In genomic region chr19:49488046-49488862, GRCh38 we compare ENCODE assay signal across 8 cellular contexts. TPM values are rescaled to one million over a fixed set of nuclear protein-coding genes. Genes with fewer than 3 reads are reported as not detected.
DNase-seq lines count a peak whose midpoint lies in the region; ATAC-seq, FAIRE-seq and TF ChIP-seq lines count a peak whose summit lies in the region.

No MANE protein-coding gene starts in this region.

- POLR2A ChIA-PET in A549 (lab: Yijun Ruan, JAX) (interaction anchor here (0.6 to 1.5 kb wide), 7 partner anchors 8 to 152 kb away, joined by 3 to 12 read pairs (median 5); partner anchors contain the start of genes ALDH16A1 and RPS11), K562 (lab: Yijun Ruan, JAX) (interaction anchor here (0.6 to 3.0 kb wide), 22 partner anchors 8 to 994 kb away, joined by 3 to 16 read pairs (median 4); partner anchors contain the start of genes PIH1D1, PRMT1, RPS11 and RRAS)

- H3K4me3 ChIP-seq in A549 (peak overlapping the region; percentile 71), HUES48 (ENCODE audit: low read depth, low read length) (peak overlapping the region; percentile 96), K562 (peak overlapping the region; percentile 100), mesodermal cell (ENCODE audit: extremely low read depth, insufficient read depth, low read length, poor library complexity, severe bottlenecking) (peak overlapping the region; percentile 100)

- no peak overlapping the region for H2AFZ ChIP-seq in K562 (ENCODE audit: low read depth, low read length)

- H3K9ac ChIP-seq in HUES48 (ENCODE audit: low read depth, low read length) (peak overlapping the region; percentile 100), K562 (ENCODE audit: insufficient read depth in 1 of 2, low read depth in 2 of 2, low read length in 2 of 2) (peak overlapping the region; percentile 97 to 100)

- TF ChIP-seq EP300 in A549 (IDR thresholded peaks at IDR 0.05): no peak
- no peak for TF ChIP-seq EP300 in K562 (IDR thresholded peaks at IDR 0.05; ENCODE audit: low read length)

- H3K27ac ChIP-seq in A549 (peak overlapping the region; percentile 94 to 95), HUES48 (ENCODE audit: low read depth, low read length) (peak overlapping the region; percentile 97), K562 (ENCODE audit: extremely low read depth, low read depth, low read length) (peak overlapping the region; percentile 99), mesodermal cell (ENCODE audit: low read depth, low read length, severe bottlenecking) (peak overlapping the region; percentile 91)

- peaks cover 30% of the 10 kb centered on the region for H4K20me1 ChIP-seq in K562 (replicated peaks; ENCODE audit: control insufficient read depth, insufficient read depth, low read length)

- H3K27me3 ChIP-seq in HUES48 (ENCODE audit: control insufficient read depth, insufficient read depth, low read length): no peaks in the 10 kb centered on the region
- no peaks in the 10 kb centered on the region for H3K27me3 ChIP-seq in K562 (ENCODE audit: control insufficient read depth in 2 of 2, insufficient read depth in 2 of 2, low read length in 2 of 2)

- H3K9me3 ChIP-seq in A549: no peaks in the 10 kb centered on the region
- no peaks in the 10 kb centered on the region for H3K9me3 ChIP-seq in HUES48 (ENCODE audit: control insufficient read depth, insufficient read depth, low read length)
- no peaks in the 10 kb centered on the region for H3K9me3 ChIP-seq in K562 (replicated peaks; ENCODE audit: control insufficient read depth, insufficient read depth, low read depth, low read length)
- no peaks in the 10 kb centered on the region for H3K9me3 ChIP-seq in mesodermal cell (ENCODE audit: control insufficient read depth, low read length)

- no peak for TF ChIP-seq POLR2A in A549 (IDR thresholded peaks at IDR 0.05; ENCODE audit: low read length)
- no peak; the same call in none of the 2 replicates for TF ChIP-seq POLR2A in K562 (conservative IDR thresholded peaks at IDR 0.05)

- ATAC-seq in A549 (no peak), K562 (no peak), HG03342 (IDR thresholded peaks at IDR 0.05; ENCODE audit: unreplicated experiment) (no peak)

- H3K9me1 ChIP-seq in K562 (ENCODE audit: control insufficient read depth, insufficient read depth, low read length): peaks cover 3% of the 10 kb centered on the region

- FAIRE-seq in A549 (lab: Jason Lieb, UNC) (no peak), K562 (lab: Jason Lieb, UNC) (no peak)

- H3K36me3 ChIP-seq in HUES48 (ENCODE audit: control insufficient read depth, insufficient read depth, low read length) (peaks cover 47% of the 10 kb centered on the region), K562 (ENCODE audit: control insufficient read depth, insufficient read depth, low read length) (peaks cover 53% of the 10 kb centered on the region), mesodermal cell (ENCODE audit: control insufficient read depth, insufficient read depth, low read length) (peaks cover 56% of the 10 kb centered on the region)

- TF ChIP-seq CTCF in A549 (IDR thresholded peaks at IDR 0.05) (no peak), K562 (IDR thresholded peaks at IDR 0.05 in 2 of 3, conservative IDR thresholded peaks at IDR 0.05 in 1 of 3; ENCODE audit: insufficient read depth in 2 of 3, low read depth in 1 of 3, low read length in 3 of 3) (no peak)

- H3K4me1 ChIP-seq in A549 (peaks cover 29% of the 10 kb centered on the region), HUES48 (ENCODE audit: control insufficient read depth, insufficient read depth, low read length) (peaks cover 7% of the 10 kb centered on the region; the same call in 1 of the 2 replicates), K562 (replicated peaks in 1 of 2; ENCODE audit: control insufficient read depth in 2 of 2, insufficient read depth in 2 of 2, low read length in 2 of 2) (peaks cover 19 to 30% of the 10 kb centered on the region in 2 experiments; a peak in 3 of 5 replicates), mesodermal cell (ENCODE audit: control insufficient read depth, insufficient read depth, low read length, poor library complexity, severe bottlenecking) (peaks cover 11% of the 10 kb centered on the region)

- under 1% methylated on average over 26 of the region's 26 CpGs for WGBS in A549 (ENCODE audit: missing lambda C conversion rate)
- WGBS in K562 (ENCODE audit: insufficient coverage, low coverage, missing lambda C conversion rate): under 1% methylated on average over 26 of the region's 26 CpGs
- WGBS in mesodermal cell (ENCODE audit: insufficient coverage in 2 of 2), 2 experiments: 1% methylated on average over 22 to 24 of the region's 26 CpGs

- CTCF ChIA-PET in A549 (lab: Yijun Ruan, JAX): interaction anchor here (0.6 to 2.4 kb wide), 5 partner anchors 15 to 190 kb away, joined by 3 to 11 read pairs (median 3); partner anchors contain the start of gene FLT3LG
- CTCF ChIA-PET in K562 (lab: Yijun Ruan, JAX; ENCODE audit: low intra/inter-chr PET ratio): no interaction called here

- DNase-seq in A549 (ENCODE audit: low read depth in 1 of 2, low spot score in 1 of 2) (no peak), K562 (ENCODE audit: extremely low read depth in 1 of 4, low spot score in 3 of 4) (peak in 1 of 4 experiments; percentile 40), NCI-H446 treated with DMSO at 0.1 percent for 48 hours (lab: John Stamatoyannopoulos, UW) (no peak), COLO829 (ENCODE audit: low spot score) (no peak), kidney glomerular epithelial cell (lab: John Stamatoyannopoulos, UW) (no peak)

- no peak for TF ChIP-seq RAD21 in A549 (conservative IDR thresholded peaks at IDR 0.05 in 1 of 2, IDR thresholded peaks at IDR 0.05 in 1 of 2)
- no peak for TF ChIP-seq RAD21 in K562 (CRISPR knock-in tag; conservative IDR thresholded peaks at IDR 0.05 in 1 of 2, IDR thresholded peaks at IDR 0.05 in 1 of 2)

- peak overlapping the region; percentile 80 for H3K4me2 ChIP-seq in A549
- H3K4me2 ChIP-seq in K562 (ENCODE audit: insufficient read depth, low read length): peak overlapping the region; percentile 95

- intact Hi-C loops in K562 (cut with micrococcal nuclease): no loop called here

- peaks cover 46% of the 10 kb centered on the region for H3K79me2 ChIP-seq in K562 (ENCODE audit: control insufficient read depth, insufficient read depth, low read length)

- BruUV-seq in K562 (replicated peaks; lab: Mats Ljungman, UMichigan): no TSS peak

- in situ Hi-C loops in K562 (cut with MboI): no loop called here

RNA-seq across cellular contexts. Expression of gene RPL13A, which starts 0.8 kb away (rescaled TPM):
- polyA plus RNA-seq in A549 (2011; rRNA removed) (5,391 and 5,410 TPM in 2 replicates), A549 (2017; fragmentation: RNase III; extraction: RNeasy Plus Mini Kit Qiagen cat#74134 plus additional on column Dnase treatment) (3,383 to 3,595 TPM (median 3,438 TPM) in 3 replicates), K562 (2011; rRNA removed) (3,377 and 4,740 TPM in 2 replicates), K562 (2014; fragmentation: Illumina TruSeq; extraction: Trizol) (2,949 and 2,951 TPM in 2 replicates), K562 (2014; fragmentation: Nextera tagmentation; extraction: Ambion mirVana) (1,000 to 10,000 TPM; 2,516 to 2,665 TPM), K562 (2014; rRNA removed) (5,374 and 5,482 TPM in 2 replicates)
- 6,169 and 7,252 TPM in 2 replicates for polyA plus RNA-seq in A549 (2012; cell fraction: cytosol; rRNA removed)
- 3,653 and 3,684 TPM in 2 replicates for polyA plus RNA-seq in A549 (2012; cell fraction: nucleus; rRNA removed)
- polyA minus RNA-seq in A549 (2011; rRNA and poly(A)+ RNA removed): 1,893 and 2,022 TPM in 2 replicates
- total RNA-seq in K562 (2011; cell fraction: chromatin; rRNA removed; ENCODE audit: low replicate concordance): 424 and 920 TPM in 2 replicates
- 1,992 and 2,335 TPM in 2 replicates for total RNA-seq in K562 (2011; cell fraction: nucleolus; rRNA removed)
- 1,435 and 2,039 TPM in 2 replicates for total RNA-seq in K562 (2011; cell fraction: nucleoplasm; rRNA removed)
- total RNA-seq in K562 (2014; rRNA removed) (4,435 and 4,908 TPM in 2 replicates), K562 (2014; rRNA removed; fragmentation: Illumina TruSeq; extraction: Trizol) (1,693 and 1,744 TPM in 2 replicates), K562 (2015; rRNA removed; fragmentation: Illumina TruSeq; extraction: Trizol) (2,336 and 2,363 TPM in 2 replicates), K562 (2021) (3,484 and 3,598 TPM in 2 replicates)
- polyA plus RNA-seq in K562 (2011; cell fraction: cytosol; rRNA removed): 4,156 and 5,491 TPM in 2 replicates
- 2,583 and 2,819 TPM in 2 replicates for polyA plus RNA-seq in K562 (2011; cell fraction: nucleus; rRNA removed)
- 5,015 and 6,183 TPM in 2 replicates for polyA plus RNA-seq in K562 (2012)
- 823 and 942 TPM in 2 replicates for polyA minus RNA-seq in K562 (2011; rRNA and poly(A)+ RNA removed)
- 967 and 1,445 TPM in 2 replicates for polyA minus RNA-seq in K562 (2011; cell fraction: cytosol; rRNA and poly(A)+ RNA removed)
- 1,358 and 2,443 TPM in 2 replicates for polyA minus RNA-seq in K562 (2011; cell fraction: nucleus; rRNA and poly(A)+ RNA removed)
- 2,575 TPM for polyA plus RNA-seq in mesodermal cell (2013, experiment 1 of 2)
- 2,385 TPM for polyA plus RNA-seq in mesodermal cell (2013, experiment 2 of 2)

RNA-seq across cellular contexts. Expression of gene RPS11, which starts 8.0 kb away (rescaled TPM):
- 2,624 and 3,014 TPM in 2 replicates for polyA plus RNA-seq in A549 (2011; rRNA removed)
- polyA plus RNA-seq in A549 (2012; cell fraction: cytosol; rRNA removed): 5,125 and 7,098 TPM in 2 replicates
- polyA plus RNA-seq in A549 (2012; cell fraction: nucleus; rRNA removed): 2,789 and 3,629 TPM in 2 replicates
- 3,721 to 3,877 TPM (median 3,793 TPM) in 3 replicates for polyA plus RNA-seq in A549 (2017; fragmentation: RNase III; extraction: RNeasy Plus Mini Kit Qiagen cat#74134 plus additional on column Dnase treatment)
- polyA minus RNA-seq in A549 (2011; rRNA and poly(A)+ RNA removed): 1,828 and 2,481 TPM in 2 replicates
- 240 and 424 TPM in 2 replicates for total RNA-seq in K562 (2011; cell fraction: chromatin; rRNA removed; ENCODE audit: low replicate concordance)
- 713 and 872 TPM in 2 replicates for total RNA-seq in K562 (2011; cell fraction: nucleolus; rRNA removed)
- total RNA-seq in K562 (2011; cell fraction: nucleoplasm; rRNA removed): 819 and 1,369 TPM in 2 replicates
- total RNA-seq in K562 (2014; rRNA removed): 4,429 and 4,457 TPM in 2 replicates
- total RNA-seq in K562 (2014; rRNA removed; fragmentation: Illumina TruSeq; extraction: Trizol): 3,727 and 4,095 TPM in 2 replicates
- total RNA-seq in K562 (2015; rRNA removed; fragmentation: Illumina TruSeq; extraction: Trizol): 4,584 and 4,811 TPM in 2 replicates
- 2,569 and 2,586 TPM in 2 replicates for total RNA-seq in K562 (2021)
- polyA plus RNA-seq in K562 (2011; rRNA removed): 3,634 and 4,412 TPM in 2 replicates
- polyA plus RNA-seq in K562 (2011; cell fraction: cytosol; rRNA removed): 6,629 and 8,365 TPM in 2 replicates
- polyA plus RNA-seq in K562 (2011; cell fraction: nucleus; rRNA removed): 1,560 and 2,176 TPM in 2 replicates
- polyA plus RNA-seq in K562 (2012): 4,370 and 4,381 TPM in 2 replicates
- 9,049 and 9,152 TPM in 2 replicates for polyA plus RNA-seq in K562 (2014; fragmentation: Illumina TruSeq; extraction: Trizol)
- 1,000 to 10,000 TPM; 3,635 to 4,338 TPM for polyA plus RNA-seq in K562 (2014; fragmentation: Nextera tagmentation; extraction: Ambion mirVana)
- 4,533 and 5,388 TPM in 2 replicates for polyA plus RNA-seq in K562 (2014; rRNA removed)
- 1,200 and 1,243 TPM in 2 replicates for polyA minus RNA-seq in K562 (2011; rRNA and poly(A)+ RNA removed)
- polyA minus RNA-seq in K562 (2011; cell fraction: cytosol; rRNA and poly(A)+ RNA removed): 776 and 786 TPM in 2 replicates
- polyA minus RNA-seq in K562 (2011; cell fraction: nucleus; rRNA and poly(A)+ RNA removed): 241 and 515 TPM in 2 replicates
- 3,137 TPM for polyA plus RNA-seq in mesodermal cell (2013, experiment 1 of 2)
- 2,791 TPM for polyA plus RNA-seq in mesodermal cell (2013, experiment 2 of 2)

RNA-seq across cellular contexts. Expression of gene FLT3LG, which starts 14.2 kb away (rescaled TPM):
- polyA plus RNA-seq in A549 (2011; rRNA removed) (0.42 and 0.58 TPM in 2 replicates), A549 (2017; fragmentation: RNase III; extraction: RNeasy Plus Mini Kit Qiagen cat#74134 plus additional on column Dnase treatment) (0.99 to 1.2 TPM (median 1.0 TPM) in 3 replicates), K562 (2011; rRNA removed) (1.2 and 2.5 TPM in 2 replicates), K562 (2014; fragmentation: Illumina TruSeq; extraction: Trizol) (1.4 and 3.4 TPM in 2 replicates), K562 (2014; fragmentation: Nextera tagmentation; extraction: Ambion mirVana) (under 1 TPM; 0.31 to 0.49 TPM), K562 (2014; rRNA removed) (2.8 and 4.2 TPM in 2 replicates)
- 0.75 and 1.4 TPM in 2 replicates for polyA plus RNA-seq in A549 (2012; cell fraction: cytosol; rRNA removed)
- polyA plus RNA-seq in A549 (2012; cell fraction: nucleus; rRNA removed): 1.9 and 2.2 TPM in 2 replicates
- 0.41 and 0.92 TPM in 2 replicates for polyA minus RNA-seq in A549 (2011; rRNA and poly(A)+ RNA removed)
- 5.7 and 5.8 TPM in 2 replicates for total RNA-seq in K562 (2011; cell fraction: chromatin; rRNA removed; ENCODE audit: low replicate concordance)
- total RNA-seq in K562 (2011; cell fraction: nucleolus; rRNA removed): 3.2 and 4.3 TPM in 2 replicates
- total RNA-seq in K562 (2011; cell fraction: nucleoplasm; rRNA removed): 5.0 and 5.5 TPM in 2 replicates
- total RNA-seq in K562 (2014; rRNA removed) (0.86 and 2.2 TPM in 2 replicates), K562 (2014; rRNA removed; fragmentation: Illumina TruSeq; extraction: Trizol) (0.35 and 1.1 TPM in 2 replicates), K562 (2015; rRNA removed; fragmentation: Illumina TruSeq; extraction: Trizol) (1.1 and 1.5 TPM in 2 replicates), K562 (2021) (5.0 and 6.4 TPM in 2 replicates)
- polyA plus RNA-seq in K562 (2011; cell fraction: cytosol; rRNA removed): 1.7 and 5.8 TPM in 2 replicates
- 2.3 and 4.0 TPM in 2 replicates for polyA plus RNA-seq in K562 (2011; cell fraction: nucleus; rRNA removed)
- polyA plus RNA-seq in K562 (2012): 5.5 and 15.1 TPM in 2 replicates
- 0.24 and 0.95 TPM in 2 replicates for polyA minus RNA-seq in K562 (2011; rRNA and poly(A)+ RNA removed)
- polyA minus RNA-seq in K562 (2011; cell fraction: cytosol; rRNA and poly(A)+ RNA removed): 2.0 TPM in 1 of 2 replicates, not detected in the other
- 0.54 and 1.6 TPM in 2 replicates for polyA minus RNA-seq in K562 (2011; cell fraction: nucleus; rRNA and poly(A)+ RNA removed)
- polyA plus RNA-seq in mesodermal cell (2013, experiment 1 of 2): 2.2 TPM
- polyA plus RNA-seq in mesodermal cell (2013, experiment 2 of 2): 2.5 TPM

RNA-seq across cellular contexts. Expression of gene FCGRT, which starts 24.2 kb away (rescaled TPM):
- polyA plus RNA-seq in A549 (2011; rRNA removed) (25.7 and 32.0 TPM in 2 replicates), A549 (2017; fragmentation: RNase III; extraction: RNeasy Plus Mini Kit Qiagen cat#74134 plus additional on column Dnase treatment) (20.0 to 28.4 TPM (median 28.4 TPM) in 3 replicates), K562 (2011; rRNA removed) (1.0 and 8.6 TPM in 2 replicates), K562 (2014; fragmentation: Illumina TruSeq; extraction: Trizol) (1.4 and 1.6 TPM in 2 replicates), K562 (2014; fragmentation: Nextera tagmentation; extraction: Ambion mirVana) (under 1 TPM; 0.11 to 0.18 TPM), K562 (2014; rRNA removed) (1.8 and 2.2 TPM in 2 replicates)
- polyA plus RNA-seq in A549 (2012; cell fraction: cytosol; rRNA removed): 20.4 and 28.0 TPM in 2 replicates
- 47.2 and 48.8 TPM in 2 replicates for polyA plus RNA-seq in A549 (2012; cell fraction: nucleus; rRNA removed)
- polyA minus RNA-seq in A549 (2011; rRNA and poly(A)+ RNA removed): 23.9 and 24.7 TPM in 2 replicates
- 2.5 and 8.7 TPM in 2 replicates for total RNA-seq in K562 (2011; cell fraction: chromatin; rRNA removed; ENCODE audit: low replicate concordance)
- total RNA-seq in K562 (2011; cell fraction: nucleolus; rRNA removed): 5.9 and 8.0 TPM in 2 replicates
- total RNA-seq in K562 (2011; cell fraction: nucleoplasm; rRNA removed): 4.7 and 6.6 TPM in 2 replicates
- total RNA-seq in K562 (2014; rRNA removed) (0.77 and 2.8 TPM in 2 replicates), K562 (2014; rRNA removed; fragmentation: Illumina TruSeq; extraction: Trizol) (0.38 and 1.1 TPM in 2 replicates), K562 (2015; rRNA removed; fragmentation: Illumina TruSeq; extraction: Trizol) (1.2 and 1.7 TPM in 2 replicates), K562 (2021) (2.2 and 4.0 TPM in 2 replicates)
- polyA plus RNA-seq in K562 (2011; cell fraction: cytosol; rRNA removed): 2.7 and 9.7 TPM in 2 replicates
- polyA plus RNA-seq in K562 (2011; cell fraction: nucleus; rRNA removed): 3.4 and 18.3 TPM in 2 replicates
- polyA plus RNA-seq in K562 (2012): 3.5 and 7.8 TPM in 2 replicates
- polyA minus RNA-seq in K562 (2011; rRNA and poly(A)+ RNA removed): 0.56 and 3.3 TPM in 2 replicates
- polyA minus RNA-seq in K562 (2011; cell fraction: cytosol; rRNA and poly(A)+ RNA removed): 1.4 and 10.9 TPM in 2 replicates
- 0.40 and 2.1 TPM in 2 replicates for polyA minus RNA-seq in K562 (2011; cell fraction: nucleus; rRNA and poly(A)+ RNA removed)
- 46.7 TPM for polyA plus RNA-seq in mesodermal cell (2013, experiment 1 of 2)
- polyA plus RNA-seq in mesodermal cell (2013, experiment 2 of 2): 39.4 TPM

RNA-seq across cellular contexts. Expression of gene ALDH16A1, which starts 35.2 kb away (rescaled TPM):
- polyA plus RNA-seq in A549 (2011; rRNA removed) (9.7 and 10.2 TPM in 2 replicates), A549 (2017; fragmentation: RNase III; extraction: RNeasy Plus Mini Kit Qiagen cat#74134 plus additional on column Dnase treatment) (19.9 to 23.0 TPM (median 23.0 TPM) in 3 replicates), K562 (2011; rRNA removed) (7.6 and 12.4 TPM in 2 replicates), K562 (2014; fragmentation: Illumina TruSeq; extraction: Trizol) (2.2 and 8.9 TPM in 2 replicates), K562 (2014; fragmentation: Nextera tagmentation; extraction: Ambion mirVana) (1 to 10 TPM; 2.8 to 3.3 TPM), K562 (2014; rRNA removed) (29.7 and 31.7 TPM in 2 replicates)
- 29.9 and 37.0 TPM in 2 replicates for polyA plus RNA-seq in A549 (2012; cell fraction: cytosol; rRNA removed)
- polyA plus RNA-seq in A549 (2012; cell fraction: nucleus; rRNA removed): 94.1 and 133 TPM in 2 replicates
- 9.3 and 10.6 TPM in 2 replicates for polyA minus RNA-seq in A549 (2011; rRNA and poly(A)+ RNA removed)
- 12.5 and 54.5 TPM in 2 replicates for total RNA-seq in K562 (2011; cell fraction: chromatin; rRNA removed; ENCODE audit: low replicate concordance)
- 31.5 and 38.2 TPM in 2 replicates for total RNA-seq in K562 (2011; cell fraction: nucleolus; rRNA removed)
- 31.5 and 34.9 TPM in 2 replicates for total RNA-seq in K562 (2011; cell fraction: nucleoplasm; rRNA removed)
- total RNA-seq in K562 (2014; rRNA removed) (46.2 and 52.2 TPM in 2 replicates), K562 (2014; rRNA removed; fragmentation: Illumina TruSeq; extraction: Trizol) (2.1 and 2.4 TPM in 2 replicates), K562 (2015; rRNA removed; fragmentation: Illumina TruSeq; extraction: Trizol) (17.0 and 18.6 TPM in 2 replicates), K562 (2021) (36.9 and 40.3 TPM in 2 replicates)
- 14.7 and 45.1 TPM in 2 replicates for polyA plus RNA-seq in K562 (2011; cell fraction: cytosol; rRNA removed)
- polyA plus RNA-seq in K562 (2011; cell fraction: nucleus; rRNA removed): 30.5 and 50.7 TPM in 2 replicates
- polyA plus RNA-seq in K562 (2012): 26.1 and 43.4 TPM in 2 replicates
- polyA minus RNA-seq in K562 (2011; rRNA and poly(A)+ RNA removed): 3.5 and 5.4 TPM in 2 replicates
- 22.0 and 25.8 TPM in 2 replicates for polyA minus RNA-seq in K562 (2011; cell fraction: cytosol; rRNA and poly(A)+ RNA removed)
- polyA minus RNA-seq in K562 (2011; cell fraction: nucleus; rRNA and poly(A)+ RNA removed): 6.6 and 9.0 TPM in 2 replicates
- polyA plus RNA-seq in mesodermal cell (2013, experiment 1 of 2): 25.4 TPM
- polyA plus RNA-seq in mesodermal cell (2013, experiment 2 of 2): 22.8 TPM

Comparison
In these comparisons a context has a peak if more than half of its experiments do, and no peak if none do; other contexts are left out.
1. Of the 35 proteins assayed by ChIP-seq in both K562 and A549: peak only in K562: none; only in A549: MYC; in both: none; in neither: 33; mixed calls (peak in some experiments, not most) for 1.